Comparison of ENCODE assay signal across 9 cellular contexts in the genomic region with DNA sequence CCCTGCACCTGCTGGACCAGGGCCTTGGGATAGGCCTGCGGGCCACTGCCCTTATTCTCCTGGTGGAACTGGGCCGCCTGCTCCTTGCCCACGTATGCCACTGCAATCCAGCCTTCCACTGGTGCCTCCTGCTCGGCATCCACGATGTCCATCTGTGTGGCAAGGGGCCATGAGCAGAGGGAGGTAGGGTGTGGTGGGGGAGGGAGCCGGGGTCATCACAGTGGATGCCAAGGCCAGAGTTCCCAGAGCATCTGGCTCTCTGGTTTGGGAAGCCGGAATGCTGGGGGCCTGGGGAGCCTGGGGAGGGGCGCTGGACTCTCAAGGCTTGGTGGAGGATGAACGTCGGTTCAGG. TPM values are rescaled to one million over a fixed set of nuclear protein-coding genes. Genes with fewer than 3 reads are reported as not detected.
DNase-seq lines count a peak whose midpoint lies in the region; FAIRE-seq and TF ChIP-seq lines count a peak whose summit lies in the region.
"Had no signal": no experiment of that assay in that cellular context is flagged by ENCODE, and none has a peak within 500 bp of the region (broad histone marks: within the 10 kb centered on the region; RNA-seq: fewer than 3 reads in every experiment).

No MANE protein-coding gene starts in this region.

- H3K27me3 ChIP-seq in astrocyte (ENCODE audit: insufficient read depth, low read length), result no peaks in the 10 kb centered on the region
- no peaks in the 10 kb centered on the region for H3K27me3 ChIP-seq in tibial artery

- TF ChIP-seq POLR2A in lower leg skin (IDR thresholded peaks at IDR 0.05), result no peak

- H3K9me3 Mint-ChIP-seq in activated T-cell treated with anti-CD3 and anti-CD28 coated beads, Interleukin-2, amount 50 U/mL, for 24 hours, result no peaks in the 10 kb centered on the region
- H3K9me3 Mint-ChIP-seq in astrocyte (ENCODE audit: unreplicated experiment), result peaks cover 5% of the 10 kb centered on the region

- H3K9me3 ChIP-seq in astrocyte (ENCODE audit: insufficient read depth, low read depth, low read length), result peaks cover 3% of the 10 kb centered on the region
- no peaks in the 10 kb centered on the region for H3K9me3 ChIP-seq in tibial artery

- H3K4me3 Mint-ChIP-seq in activated T-cell treated with anti-CD3 and anti-CD28 coated beads, Interleukin-2, amount 50 U/mL, for 24 hours, result peak overlapping the region; percentile 79
- H3K4me3 Mint-ChIP-seq in astrocyte (ENCODE audit: unreplicated experiment), result peak overlapping the region; percentile 89

- in situ Hi-C loops in ACHN (cut with HindIII; ENCODE audit: low pct_ligation_motif_present, low pct_unique_long_range_greater_than_20kb, low sequenced_read_pairs), result no loop called here

- peaks cover 19% of the 10 kb centered on the region for H3K4me1 ChIP-seq in astrocyte (ENCODE audit: insufficient read depth, low read length)
- peaks cover 0 to 15% (median 12%) of the 10 kb centered on the region in 4 donors for H3K4me1 ChIP-seq in tibial artery

- H2AFZ ChIP-seq in astrocyte (ENCODE audit: low read depth, low read length), result peak overlapping the region; percentile 73

- DNase-seq in activated T-cell treated with anti-CD3 and anti-CD28 coated beads, Interleukin-2, amount 50 U/mL, for 24 hours, result no peak
- no peak for DNase-seq in activated T-cell treated with anti-CD3 and anti-CD28 coated beads, Interleukin-2, amount 50 U/mL, for 48 hours
- DNase-seq in astrocyte (ENCODE audit: low read depth), result no peak
- no peak for DNase-seq in lower leg skin (ENCODE audit: low spot score in 2 of 2)
- no peak for DNase-seq in tibial artery
- no peak for DNase-seq in NCI-H2171 (lab: John Stamatoyannopoulos, UW)
- no peak for DNase-seq in ACHN
- no peak for DNase-seq in central memory CD4-positive, alpha-beta T cell

- H3K9ac ChIP-seq in astrocyte (ENCODE audit: low read length), result peak overlapping the region; percentile 89

- H3K4me2 ChIP-seq in astrocyte (ENCODE audit: low read length), result peak overlapping the region; percentile 99

- H3K36me3 Mint-ChIP-seq in activated T-cell treated with anti-CD3 and anti-CD28 coated beads, Interleukin-2, amount 50 U/mL, for 24 hours (ENCODE audit: low read depth), result no peaks in the 10 kb centered on the region
- peaks cover 10% of the 10 kb centered on the region for H3K36me3 Mint-ChIP-seq in astrocyte (ENCODE audit: low read depth, unreplicated experiment)

- peaks cover 12% of the 10 kb centered on the region for H3K79me2 ChIP-seq in astrocyte (ENCODE audit: insufficient read depth, low read length)

- H3K4me3 ChIP-seq in astrocyte (ENCODE audit: insufficient read depth, low read depth, low read length) (peak overlapping the region; percentile 72), lower leg skin (ENCODE audit: low read depth, poor library complexity, severe bottlenecking) (peak overlapping the region; percentile 31), tibial artery (peak overlapping the region; percentile 60 to 62)

- intact Hi-C loops in lower leg skin (cut with DNase I; ENCODE audit: low total_unique reads), result loop anchor here (2.0 to 10.0 kb wide), 2 partner anchors 98 to 272 kb away; partner anchors contain the start of gene CASTOR1
- intact Hi-C loops in tibial artery (cut with DNase I; ENCODE audit: low total_unique reads), result loop anchor here (2.0 to 5.0 kb wide), 2 partner anchors 124 to 279 kb away; no protein-coding TSS in a partner anchor

- H4K20me1 ChIP-seq in astrocyte (ENCODE audit: insufficient read depth, low read length), result peaks cover 12% of the 10 kb centered on the region

- H3K27ac ChIP-seq in astrocyte (ENCODE audit: low read depth, low read length) (peak overlapping the region; percentile 61), tibial artery (peak overlapping the region; percentile 65 to 84)

- peaks cover 4% of the 10 kb centered on the region for H3K27me3 Mint-ChIP-seq in activated T-cell treated with anti-CD3 and anti-CD28 coated beads, Interleukin-2, amount 50 U/mL, for 24 hours
- H3K27me3 Mint-ChIP-seq in astrocyte (ENCODE audit: low read depth, unreplicated experiment), result no peaks in the 10 kb centered on the region

- no peak for FAIRE-seq in astrocyte (lab: Jason Lieb, UNC)
- FAIRE-seq: endometrium had no signal

- no peak for TF ChIP-seq CTCF in astrocyte (IDR thresholded peaks at IDR 0.05; ENCODE audit: insufficient read depth, low read depth, low read length)
- TF ChIP-seq CTCF in lower leg skin (IDR thresholded peaks at IDR 0.05), result no peak
- TF ChIP-seq CTCF in tibial artery (IDR thresholded peaks at IDR 0.05), result no peak

- peaks cover 20% of the 10 kb centered on the region for H3K4me1 Mint-ChIP-seq in activated T-cell treated with anti-CD3 and anti-CD28 coated beads, Interleukin-2, amount 50 U/mL, for 24 hours (ENCODE audit: low read depth)
- H3K4me1 Mint-ChIP-seq in astrocyte (ENCODE audit: low read depth, unreplicated experiment), result peaks cover 10% of the 10 kb centered on the region

- WGBS in lower leg skin, 2 donors, result 27 to 47% methylated on average over 7 to 10 of the region's 10 CpGs

- peak overlapping the region; percentile 52 for H3K27ac Mint-ChIP-seq in activated T-cell treated with anti-CD3 and anti-CD28 coated beads, Interleukin-2, amount 50 U/mL, for 24 hours
- peak overlapping the region; percentile 77 for H3K27ac Mint-ChIP-seq in astrocyte (ENCODE audit: unreplicated experiment)

- H3K36me3 ChIP-seq in astrocyte (ENCODE audit: insufficient read depth, low read length), result peaks cover 3% of the 10 kb centered on the region
- peaks cover 0 to 29% (median 3%) of the 10 kb centered on the region in 3 donors for H3K36me3 ChIP-seq in tibial artery

RNA-seq across cellular contexts. Expression of gene RNF215, which starts 0.6 kb away (rescaled TPM):
- total RNA-seq in astrocyte, result 24.5 and 28.5 TPM in 2 replicates
- total RNA-seq in lower leg skin, result 1 to 10 TPM; 6.9 to 7.8 (median 7.3) TPM

RNA-seq across cellular contexts. Expression of gene SEC14L2, which starts 10.2 kb away (rescaled TPM):
- total RNA-seq in astrocyte (14.5 and 19.5 TPM in 2 replicates), lower leg skin (10 to 100 TPM in 2 of 4 donors, 1 to 10 TPM in 2; 3.6 to 18.8 (median 13.3) TPM)

RNA-seq across cellular contexts. Expression of gene CCDC157, which starts 29.8 kb away (rescaled TPM):
- total RNA-seq in astrocyte (2.9 and 3.2 TPM in 2 replicates), lower leg skin (1 to 10 TPM in 3 of 4 donors, under 1 TPM in 1; 0.17 to 4.5 (median 2.7) TPM)

RNA-seq across cellular contexts. Expression of gene SF3A1, which starts 29.9 kb away (rescaled TPM):
- total RNA-seq in astrocyte (134 and 139 TPM in 2 replicates), lower leg skin (100 to 1,000 TPM in 2 of 4 donors, 10 to 100 TPM in 2; 72.4 to 169 (median 114) TPM)

RNA-seq across cellular contexts. Expression of gene MTFP1, which starts 39.0 kb away (rescaled TPM):
- total RNA-seq in astrocyte (10.6 and 13.0 TPM in 2 replicates), lower leg skin (10 to 100 TPM in 1 of 4 donors, 1 to 10 TPM in 3; 5.2 to 13.3 (median 8.7) TPM)
